ENCODE assay signal across 1 cellular context in the genomic region with DNA sequence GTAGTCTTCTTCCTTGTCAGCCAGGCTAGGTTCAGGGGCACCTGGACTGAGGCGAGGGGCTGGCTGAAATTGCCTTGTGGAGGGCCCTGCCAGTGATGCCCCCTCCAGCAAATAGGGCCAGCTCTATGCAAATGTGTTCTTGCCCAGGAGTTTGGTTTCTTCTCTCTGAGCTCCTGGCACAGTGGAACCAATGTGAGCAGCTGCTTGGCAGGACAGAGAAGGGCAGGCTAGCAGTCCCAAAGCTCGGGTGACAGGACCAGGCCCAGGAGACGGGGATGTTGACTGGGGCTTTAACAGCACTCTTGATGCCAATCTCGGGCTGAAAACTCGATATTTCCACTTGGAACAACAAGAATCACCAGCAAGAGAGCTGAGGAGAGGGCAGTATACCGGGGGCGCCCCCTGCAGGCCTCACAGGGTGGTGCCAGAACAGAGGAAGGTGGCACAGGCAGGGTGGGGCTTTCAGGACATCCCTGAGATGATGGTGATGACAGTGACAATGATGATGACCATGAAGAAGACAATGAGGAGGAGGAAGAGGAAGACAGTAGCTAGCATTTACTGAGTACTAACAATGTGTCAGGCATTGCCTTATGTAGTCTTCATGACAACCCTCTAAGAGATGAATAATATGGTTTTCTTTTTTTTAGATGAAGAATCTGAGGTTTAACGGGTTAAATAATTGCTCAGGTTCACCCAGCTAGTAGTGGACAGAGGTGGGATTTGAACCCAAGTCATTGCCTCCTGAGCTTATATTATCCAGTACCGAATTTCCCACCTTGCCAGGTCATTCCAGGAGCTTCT.
A peak's percentile ranks its signal among the peaks of the same experiment; 100 is the strongest.
TF ChIP-seq lines count a peak whose summit lies in the region.

No MANE protein-coding gene starts in this region.

TF ChIP-seq in HepG2, 621 proteins besides CTCF, POLR2A, EP300 and RAD21 (continues in another document):
- TF ChIP-seq KLF12 (CRISPR knock-in tag; IDR thresholded peaks at IDR 0.05; ENCODE audit: borderline replicate concordance) = no peak
- TF ChIP-seq HOXA9 (CRISPR knock-in tag; IDR thresholded peaks at IDR 0.05; ENCODE audit: borderline replicate concordance) = no peak
- 0 out of 2 replicates have a peak, but pooled peaks have one; percentile 31 for TF ChIP-seq HNRNPL (IDR thresholded peaks at IDR 0.05; ENCODE audit: low read depth, low read length)
- TF ChIP-seq, protein P1, sequence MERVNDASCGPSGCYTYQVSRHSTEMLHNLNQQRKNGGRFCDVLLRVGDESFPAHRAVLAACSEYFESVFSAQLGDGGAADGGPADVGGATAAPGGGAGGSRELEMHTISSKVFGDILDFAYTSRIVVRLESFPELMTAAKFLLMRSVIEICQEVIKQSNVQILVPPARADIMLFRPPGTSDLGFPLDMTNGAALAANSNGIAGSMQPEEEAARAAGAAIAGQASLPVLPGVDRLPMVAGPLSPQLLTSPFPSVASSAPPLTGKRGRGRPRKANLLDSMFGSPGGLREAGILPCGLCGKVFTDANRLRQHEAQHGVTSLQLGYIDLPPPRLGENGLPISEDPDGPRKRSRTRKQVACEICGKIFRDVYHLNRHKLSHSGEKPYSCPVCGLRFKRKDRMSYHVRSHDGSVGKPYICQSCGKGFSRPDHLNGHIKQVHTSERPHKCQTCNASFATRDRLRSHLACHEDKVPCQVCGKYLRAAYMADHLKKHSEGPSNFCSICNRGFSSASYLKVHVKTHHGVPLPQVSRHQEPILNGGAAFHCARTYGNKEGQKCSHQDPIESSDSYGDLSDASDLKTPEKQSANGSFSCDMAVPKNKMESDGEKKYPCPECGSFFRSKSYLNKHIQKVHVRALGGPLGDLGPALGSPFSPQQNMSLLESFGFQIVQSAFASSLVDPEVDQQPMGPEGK (CRISPR knock-in tag; IDR thresholded peaks at IDR 0.05) = peak; percentile 64; the same call in 1 of the 2 replicates
- TF ChIP-seq, protein P2, sequence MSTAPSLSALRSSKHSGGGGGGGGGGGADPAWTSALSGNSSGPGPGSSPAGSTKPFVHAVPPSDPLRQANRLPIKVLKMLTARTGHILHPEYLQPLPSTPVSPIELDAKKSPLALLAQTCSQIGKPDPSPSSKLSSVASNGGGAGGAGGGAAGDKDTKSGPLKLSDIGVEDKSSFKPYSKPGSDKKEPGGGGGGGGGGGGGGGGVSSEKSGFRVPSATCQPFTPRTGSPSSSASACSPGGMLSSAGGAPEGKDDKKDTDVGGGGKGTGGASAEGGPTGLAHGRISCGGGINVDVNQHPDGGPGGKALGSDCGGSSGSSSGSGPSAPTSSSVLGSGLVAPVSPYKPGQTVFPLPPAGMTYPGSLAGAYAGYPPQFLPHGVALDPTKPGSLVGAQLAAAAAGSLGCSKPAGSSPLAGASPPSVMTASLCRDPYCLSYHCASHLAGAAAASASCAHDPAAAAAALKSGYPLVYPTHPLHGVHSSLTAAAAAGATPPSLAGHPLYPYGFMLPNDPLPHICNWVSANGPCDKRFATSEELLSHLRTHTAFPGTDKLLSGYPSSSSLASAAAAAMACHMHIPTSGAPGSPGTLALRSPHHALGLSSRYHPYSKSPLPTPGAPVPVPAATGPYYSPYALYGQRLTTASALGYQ (CRISPR knock-in tag; IDR thresholded peaks at IDR 0.05) = no peak
- TF ChIP-seq HIVEP1 (CRISPR knock-in tag; IDR thresholded peaks at IDR 0.05) = no peak
- no peak for TF ChIP-seq ISX (CRISPR knock-in tag; conservative IDR thresholded peaks at IDR 0.05)
- TF ChIP-seq PHF21A (CRISPR knock-in tag; IDR thresholded peaks at IDR 0.05) = no peak
- TF ChIP-seq ASH2L (IDR thresholded peaks at IDR 0.05; ENCODE audit: insufficient read length, low read depth, low read length) = peak; percentile 18
- TF ChIP-seq ZNF776 (CRISPR knock-in tag; IDR thresholded peaks at IDR 0.05) = no peak
- TF ChIP-seq, protein P3, sequence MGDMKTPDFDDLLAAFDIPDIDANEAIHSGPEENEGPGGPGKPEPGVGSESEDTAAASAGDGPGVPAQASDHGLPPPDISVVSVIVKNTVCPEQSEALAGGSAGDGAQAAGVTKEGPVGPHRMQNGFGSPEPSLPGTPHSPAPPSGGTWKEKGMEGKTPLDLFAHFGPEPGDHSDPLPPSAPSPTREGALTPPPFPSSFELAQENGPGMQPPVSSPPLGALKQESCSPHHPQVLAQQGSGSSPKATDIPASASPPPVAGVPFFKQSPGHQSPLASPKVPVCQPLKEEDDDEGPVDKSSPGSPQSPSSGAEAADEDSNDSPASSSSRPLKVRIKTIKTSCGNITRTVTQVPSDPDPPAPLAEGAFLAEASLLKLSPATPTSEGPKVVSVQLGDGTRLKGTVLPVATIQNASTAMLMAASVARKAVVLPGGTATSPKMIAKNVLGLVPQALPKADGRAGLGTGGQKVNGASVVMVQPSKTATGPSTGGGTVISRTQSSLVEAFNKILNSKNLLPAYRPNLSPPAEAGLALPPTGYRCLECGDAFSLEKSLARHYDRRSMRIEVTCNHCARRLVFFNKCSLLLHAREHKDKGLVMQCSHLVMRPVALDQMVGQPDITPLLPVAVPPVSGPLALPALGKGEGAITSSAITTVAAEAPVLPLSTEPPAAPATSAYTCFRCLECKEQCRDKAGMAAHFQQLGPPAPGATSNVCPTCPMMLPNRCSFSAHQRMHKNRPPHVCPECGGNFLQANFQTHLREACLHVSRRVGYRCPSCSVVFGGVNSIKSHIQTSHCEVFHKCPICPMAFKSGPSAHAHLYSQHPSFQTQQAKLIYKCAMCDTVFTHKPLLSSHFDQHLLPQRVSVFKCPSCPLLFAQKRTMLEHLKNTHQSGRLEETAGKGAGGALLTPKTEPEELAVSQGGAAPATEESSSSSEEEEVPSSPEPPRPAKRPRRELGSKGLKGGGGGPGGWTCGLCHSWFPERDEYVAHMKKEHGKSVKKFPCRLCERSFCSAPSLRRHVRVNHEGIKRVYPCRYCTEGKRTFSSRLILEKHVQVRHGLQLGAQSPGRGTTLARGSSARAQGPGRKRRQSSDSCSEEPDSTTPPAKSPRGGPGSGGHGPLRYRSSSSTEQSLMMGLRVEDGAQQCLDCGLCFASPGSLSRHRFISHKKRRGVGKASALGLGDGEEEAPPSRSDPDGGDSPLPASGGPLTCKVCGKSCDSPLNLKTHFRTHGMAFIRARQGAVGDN (CRISPR knock-in tag; IDR thresholded peaks at IDR 0.05) = peak; percentile 28; the same call in 1 of the 2 replicates
- TF ChIP-seq SMC3 (IDR thresholded peaks at IDR 0.05; ENCODE audit: low read length) = peak; percentile 75
- no peak for TF ChIP-seq NR2C2 (CRISPR knock-in tag; IDR thresholded peaks at IDR 0.05; ENCODE audit: borderline replicate concordance)
- TF ChIP-seq, protein P4, sequence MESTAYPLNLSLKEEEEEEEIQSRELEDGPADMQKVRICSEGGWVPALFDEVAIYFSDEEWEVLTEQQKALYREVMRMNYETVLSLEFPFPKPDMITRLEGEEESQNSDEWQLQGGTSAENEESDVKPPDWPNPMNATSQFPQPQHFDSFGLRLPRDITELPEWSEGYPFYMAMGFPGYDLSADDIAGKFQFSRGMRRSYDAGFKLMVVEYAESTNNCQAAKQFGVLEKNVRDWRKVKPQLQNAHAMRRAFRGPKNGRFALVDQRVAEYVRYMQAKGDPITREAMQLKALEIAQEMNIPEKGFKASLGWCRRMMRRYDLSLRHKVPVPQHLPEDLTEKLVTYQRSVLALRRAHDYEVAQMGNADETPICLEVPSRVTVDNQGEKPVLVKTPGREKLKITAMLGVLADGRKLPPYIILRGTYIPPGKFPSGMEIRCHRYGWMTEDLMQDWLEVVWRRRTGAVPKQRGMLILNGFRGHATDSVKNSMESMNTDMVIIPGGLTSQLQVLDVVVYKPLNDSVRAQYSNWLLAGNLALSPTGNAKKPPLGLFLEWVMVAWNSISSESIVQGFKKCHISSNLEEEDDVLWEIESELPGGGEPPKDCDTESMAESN (CRISPR knock-in tag; conservative IDR thresholded peaks at IDR 0.05) = no peak
- TF ChIP-seq, protein P5, sequence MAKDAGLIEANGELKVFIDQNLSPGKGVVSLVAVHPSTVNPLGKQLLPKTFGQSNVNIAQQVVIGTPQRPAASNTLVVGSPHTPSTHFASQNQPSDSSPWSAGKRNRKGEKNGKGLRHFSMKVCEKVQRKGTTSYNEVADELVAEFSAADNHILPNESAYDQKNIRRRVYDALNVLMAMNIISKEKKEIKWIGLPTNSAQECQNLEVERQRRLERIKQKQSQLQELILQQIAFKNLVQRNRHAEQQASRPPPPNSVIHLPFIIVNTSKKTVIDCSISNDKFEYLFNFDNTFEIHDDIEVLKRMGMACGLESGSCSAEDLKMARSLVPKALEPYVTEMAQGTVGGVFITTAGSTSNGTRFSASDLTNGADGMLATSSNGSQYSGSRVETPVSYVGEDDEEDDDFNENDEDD (CRISPR knock-in tag; IDR thresholded peaks at IDR 0.05; ENCODE audit: borderline replicate concordance) = no peak
- TF ChIP-seq PPARG (CRISPR knock-in tag; conservative IDR thresholded peaks at IDR 0.05) = no peak
- no peak for TF ChIP-seq SOX13 (IDR thresholded peaks at IDR 0.05)
- TF ChIP-seq SOX13 (CRISPR knock-in tag; conservative IDR thresholded peaks at IDR 0.05 in 1 of 2, IDR thresholded peaks at IDR 0.05 in 1 of 2) = 0 out of 4 replicates have a peak, but pooled peaks of 1 of the 2 experiments have one; percentile 15
- no peak for TF ChIP-seq SRSF1 (optimal IDR thresholded peaks at IDR 0.05; ENCODE audit: low read depth, low read length)
- TF ChIP-seq JUNB (CRISPR knock-in tag; IDR thresholded peaks at IDR 0.05; ENCODE audit: borderline replicate concordance) = no peak
- peak; percentile 31; the same call in 1 of the 2 replicates for TF ChIP-seq CREB1 (IDR thresholded peaks at IDR 0.05)
- no peak for TF ChIP-seq CREB1 (CRISPR knock-in tag; IDR thresholded peaks at IDR 0.05)
- TF ChIP-seq STAG1 (CRISPR knock-in tag; IDR thresholded peaks at IDR 0.05) = peak; percentile 84
- peak; percentile 41 for TF ChIP-seq TEAD3 (CRISPR knock-in tag; optimal IDR thresholded peaks at IDR 0.05; ENCODE audit: borderline replicate concordance)
- TF ChIP-seq, protein P6, sequence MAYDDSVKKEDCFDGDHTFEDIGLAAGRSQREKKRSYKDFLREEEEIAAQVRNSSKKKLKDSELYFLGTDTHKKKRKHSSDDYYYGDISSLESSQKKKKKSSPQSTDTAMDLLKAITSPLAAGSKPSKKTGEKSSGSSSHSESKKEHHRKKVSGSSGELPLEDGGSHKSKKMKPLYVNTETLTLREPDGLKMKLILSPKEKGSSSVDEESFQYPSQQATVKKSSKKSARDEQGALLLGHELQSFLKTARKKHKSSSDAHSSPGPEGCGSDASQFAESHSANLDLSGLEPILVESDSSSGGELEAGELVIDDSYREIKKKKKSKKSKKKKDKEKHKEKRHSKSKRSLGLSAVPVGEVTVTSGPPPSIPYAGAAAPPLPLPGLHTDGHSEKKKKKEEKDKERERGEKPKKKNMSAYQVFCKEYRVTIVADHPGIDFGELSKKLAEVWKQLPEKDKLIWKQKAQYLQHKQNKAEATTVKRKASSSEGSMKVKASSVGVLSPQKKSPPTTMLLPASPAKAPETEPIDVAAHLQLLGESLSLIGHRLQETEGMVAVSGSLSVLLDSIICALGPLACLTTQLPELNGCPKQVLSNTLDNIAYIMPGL (CRISPR knock-in tag; IDR thresholded peaks at IDR 0.05; ENCODE audit: borderline replicate concordance in 1 of 2, low read depth in 1 of 2) = 0 out of 4 replicates have a peak, but pooled peaks have one; percentile 35 to 39
- TF ChIP-seq, protein P7, sequence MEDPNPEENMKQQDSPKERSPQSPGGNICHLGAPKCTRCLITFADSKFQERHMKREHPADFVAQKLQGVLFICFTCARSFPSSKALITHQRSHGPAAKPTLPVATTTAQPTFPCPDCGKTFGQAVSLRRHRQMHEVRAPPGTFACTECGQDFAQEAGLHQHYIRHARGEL (CRISPR knock-in tag; IDR thresholded peaks at IDR 0.05) = 0 out of 2 replicates have a peak, but pooled peaks have one; percentile 37
- 0 out of 2 replicates have a peak, but pooled peaks have one; percentile 39 for TF ChIP-seq ATF7-NPFF (CRISPR knock-in tag; IDR thresholded peaks at IDR 0.05; ENCODE audit: low read depth)
- 0 out of 2 replicates have a peak, but pooled peaks have one; percentile 21 for TF ChIP-seq ZNF891 (CRISPR knock-in tag; IDR thresholded peaks at IDR 0.05)
- TF ChIP-seq U2AF2 (IDR thresholded peaks at IDR 0.05; ENCODE audit: low read depth, low read length) = no peak
- TF ChIP-seq, protein P8, sequence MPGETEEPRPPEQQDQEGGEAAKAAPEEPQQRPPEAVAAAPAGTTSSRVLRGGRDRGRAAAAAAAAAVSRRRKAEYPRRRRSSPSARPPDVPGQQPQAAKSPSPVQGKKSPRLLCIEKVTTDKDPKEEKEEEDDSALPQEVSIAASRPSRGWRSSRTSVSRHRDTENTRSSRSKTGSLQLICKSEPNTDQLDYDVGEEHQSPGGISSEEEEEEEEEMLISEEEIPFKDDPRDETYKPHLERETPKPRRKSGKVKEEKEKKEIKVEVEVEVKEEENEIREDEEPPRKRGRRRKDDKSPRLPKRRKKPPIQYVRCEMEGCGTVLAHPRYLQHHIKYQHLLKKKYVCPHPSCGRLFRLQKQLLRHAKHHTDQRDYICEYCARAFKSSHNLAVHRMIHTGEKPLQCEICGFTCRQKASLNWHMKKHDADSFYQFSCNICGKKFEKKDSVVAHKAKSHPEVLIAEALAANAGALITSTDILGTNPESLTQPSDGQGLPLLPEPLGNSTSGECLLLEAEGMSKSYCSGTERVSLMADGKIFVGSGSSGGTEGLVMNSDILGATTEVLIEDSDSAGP (CRISPR knock-in tag; IDR thresholded peaks at IDR 0.05; ENCODE audit: borderline replicate concordance) = peak; percentile 27; the same call in 1 of the 2 replicates
